23 cellular contexts compared by ENCODE assay signal in genomic region chr12:115121053-115121452, GRCh38.
"Had no signal": no experiment of that assay in that cellular context is flagged by ENCODE, and none has a peak within 500 bp of the region (broad histone marks: within the 10 kb centered on the region; RNA-seq: fewer than 3 reads in every experiment).

No MANE protein-coding gene starts in this region.

- H3K27ac ChIP-seq: coronary artery, dorsolateral prefrontal cortex, esophagus muscularis mucosa, foreskin keratinocyte, gastroesophageal sphincter, heart right ventricle, left lung, lower lobe of right lung had no signal

- H3K27me3 Mint-ChIP-seq: naive B cell had no signal

- H3K4me3 ChIP-seq: coronary artery, dorsolateral prefrontal cortex, esophagus muscularis mucosa, gastroesophageal sphincter, heart right ventricle, left lung, lower lobe of right lung, mucosa of descending colon had no signal

- H3K4me1 Mint-ChIP-seq: naive B cell had no signal

- FAIRE-seq: colon, endothelial cell of umbilical vein, frontal cortex, islet of Langerhans had no signal

- H3K9me3 ChIP-seq: esophagus muscularis mucosa, gastroesophageal sphincter, lower lobe of right lung, mucosa of descending colon had no signal

- ATAC-seq: foreskin keratinocyte, gastroesophageal sphincter, heart right ventricle, left cardiac atrium, left lung, left ventricle myocardium superior, lower lobe of right lung, mucosa of descending colon had no signal

- H3K4me3 Mint-ChIP-seq: mesothelial cell of epicardium, naive B cell had no signal

- H3K27me3 ChIP-seq: foreskin keratinocyte, gastroesophageal sphincter, heart right ventricle, left lung had no signal

- H3K4me1 ChIP-seq: esophagus muscularis mucosa, foreskin keratinocyte, gastroesophageal sphincter, heart right ventricle, left lung, lower lobe of right lung had no signal

- H3K27ac Mint-ChIP-seq: mesothelial cell of epicardium, naive B cell had no signal

- H3K36me3 ChIP-seq: esophagus muscularis mucosa, gastroesophageal sphincter, heart right ventricle, left lung, lower lobe of right lung had no signal

- DNase-seq: dermis blood vessel endothelial cell; dorsolateral prefrontal cortex; effector CD4-positive, alpha-beta T cell; effector memory CD4-positive, alpha-beta T cell; foreskin keratinocyte; head of caudate nucleus; heart right ventricle; hippocampal formation; left cardiac atrium; left lung; left ventricle myocardium superior; lower lobe of right lung; mesenchymal stem cell; mucosa of descending colon; naive B cell had no signal
